In the genomic region with DNA sequence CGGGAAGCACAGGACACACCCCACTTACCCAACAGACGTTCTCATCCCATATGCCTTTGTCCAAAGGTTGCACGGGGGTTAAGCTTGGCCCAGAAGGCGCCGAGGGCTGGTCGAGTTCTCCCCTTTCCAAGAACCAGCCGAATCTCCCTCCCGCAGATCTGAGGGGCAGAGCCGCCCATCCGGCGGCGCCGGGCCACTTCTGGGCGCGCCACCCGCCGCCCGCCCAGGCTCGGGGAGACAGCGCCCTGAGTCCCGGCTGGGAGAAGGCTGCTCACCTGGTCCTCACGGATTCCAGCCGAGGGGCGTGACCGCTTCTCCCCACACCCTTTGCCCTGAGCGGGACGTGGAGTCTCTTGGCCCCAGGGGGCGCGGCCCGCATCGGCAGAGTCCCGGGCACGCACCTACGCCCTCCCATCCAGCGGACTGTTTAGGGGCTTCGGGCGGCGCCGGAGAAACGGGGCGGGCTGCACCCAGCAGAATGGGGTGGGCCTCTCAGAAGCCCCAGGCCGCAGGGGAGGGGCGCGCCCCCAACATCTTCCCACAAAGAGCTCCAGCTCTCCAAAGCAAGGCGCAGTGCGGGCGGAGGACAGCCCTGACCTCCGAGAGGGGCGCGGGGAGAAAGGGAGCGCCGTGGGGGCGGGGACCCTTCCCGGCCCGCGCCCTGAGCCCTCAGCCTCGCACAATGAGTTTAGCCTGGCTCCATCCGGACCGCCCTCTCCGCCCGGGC, we compare ENCODE assay signal across 8 cellular contexts. TPM values are rescaled to one million over a fixed set of nuclear protein-coding genes. Genes with fewer than 3 reads are reported as not detected.
DNase-seq lines count a peak whose midpoint lies in the region; ATAC-seq and TF ChIP-seq lines count a peak whose summit lies in the region.

No MANE protein-coding gene starts in this region.

- H3K9me3 ChIP-seq in ES-I3 (ENCODE audit: control insufficient read depth, insufficient read depth, low read length), result no peaks in the 10 kb centered on the region

- DNase-seq in activated effector memory CD4-positive, alpha-beta T cell treated with Interleukin-2 at 50 U/mL for 16 hours, result peak; percentile 4
- DNase-seq in left ventricle myocardium superior (peak; percentile 41), sciatic nerve (ENCODE audit: low spot score) (peak; percentile 60), NCI-H2029 treated with DMSO at 0.1 percent for 48 hours (lab: John Stamatoyannopoulos, UW) (no peak), NCI-H524 treated with DMSO at 0.1 percent for 48 hours (lab: John Stamatoyannopoulos, UW) (no peak)

- H3K4me3 ChIP-seq in KMS-11 (IDR thresholded peaks at IDR 0.05; ENCODE audit: insufficient read depth, low read depth, low read length), result peak overlapping the region; percentile 74

- H3K9ac ChIP-seq in ES-I3 (ENCODE audit: low read depth, low read length), result peak overlapping the region; percentile 86
- 0 out of 2 replicates have a peak overlapping the region, but pooled peaks have one; percentile 3 for H3K9ac ChIP-seq in KMS-11

- intact Hi-C loops in left ventricle myocardium superior (cut with micrococcal nuclease) (no loop called here), sciatic nerve (cut with DNase I) (no loop called here)

- H3K4me2 ChIP-seq in KMS-11, result peak overlapping the region; percentile 84

- no peaks in the 10 kb centered on the region; the same call in 1 of the 2 replicates for H3K36me3 ChIP-seq in ES-I3 (ENCODE audit: insufficient read depth, low read length)
- no peaks in the 10 kb centered on the region for H3K36me3 ChIP-seq in KMS-11 (ENCODE audit: insufficient read depth)

- peak overlapping the region; percentile 84 for H2AFZ ChIP-seq in KMS-11 (ENCODE audit: low read depth)

- no peaks in the 10 kb centered on the region for H4K20me1 ChIP-seq in KMS-11 (ENCODE audit: insufficient read depth)

- ATAC-seq in left ventricle myocardium superior (peak; percentile 38), sciatic nerve (peak; percentile 59), HG03520 (IDR thresholded peaks at IDR 0.05; ENCODE audit: unreplicated experiment) (no peak)

- no peak overlapping the region for H3K27ac ChIP-seq in KMS-11

- no peak for TF ChIP-seq CTCF in KMS-11 (conservative IDR thresholded peaks at IDR 0.05; ENCODE audit: low read depth, low read length)

- H3K79me2 ChIP-seq in KMS-11 (ENCODE audit: insufficient read depth, low read depth), result no peaks in the 10 kb centered on the region

- H3K27me3 ChIP-seq in KMS-11 (ENCODE audit: insufficient read depth, low read depth), result peaks cover 11% of the 10 kb centered on the region; the same call in 1 of the 2 replicates

- H3K4me1 ChIP-seq in ES-I3 (ENCODE audit: insufficient read depth, low read length), result no peaks in the 10 kb centered on the region
- no peaks in the 10 kb centered on the region for H3K4me1 ChIP-seq in KMS-11 (ENCODE audit: low read depth, poor library complexity, severe bottlenecking)

RNA-seq across cellular contexts. Expression of gene GPR161, which starts 0.6 kb away (rescaled TPM):
- total RNA-seq in left ventricle myocardium superior (3.0 TPM), sciatic nerve (10.7 TPM)

RNA-seq across cellular contexts. Expression of gene TIPRL, which starts 42.6 kb away (rescaled TPM):
- total RNA-seq in left ventricle myocardium superior (25.8 TPM), sciatic nerve (24.3 TPM)

Comparison
In these comparisons a context has a peak if more than half of its experiments do, and no peak if none do; other contexts are left out.
1. DNase-seq: peak in activated effector memory CD4-positive, alpha-beta T cell treated with Interleukin-2 at 50 U/mL for 16 hours (single experiment), left ventricle myocardium superior (single experiment) and sciatic nerve (single experiment); none in NCI-H2029 treated with DMSO at 0.1 percent for 48 hours (single experiment) and NCI-H524 treated with DMSO at 0.1 percent for 48 hours (single experiment).